In genomic region chr2:101733257-101733993, GRCh38 we compare ENCODE assay signal across 1 cellular context.
TF ChIP-seq lines count a peak whose summit lies in the region.

No MANE protein-coding gene starts in this region.

TF ChIP-seq in HepG2, 621 proteins besides CTCF, POLR2A, EP300 and RAD21 (continued from another document and continues in another):
- TF ChIP-seq PRDM4 (CRISPR knock-in tag; IDR thresholded peaks at IDR 0.05; ENCODE audit: borderline replicate concordance) = no peak
- TF ChIP-seq, protein P1, sequence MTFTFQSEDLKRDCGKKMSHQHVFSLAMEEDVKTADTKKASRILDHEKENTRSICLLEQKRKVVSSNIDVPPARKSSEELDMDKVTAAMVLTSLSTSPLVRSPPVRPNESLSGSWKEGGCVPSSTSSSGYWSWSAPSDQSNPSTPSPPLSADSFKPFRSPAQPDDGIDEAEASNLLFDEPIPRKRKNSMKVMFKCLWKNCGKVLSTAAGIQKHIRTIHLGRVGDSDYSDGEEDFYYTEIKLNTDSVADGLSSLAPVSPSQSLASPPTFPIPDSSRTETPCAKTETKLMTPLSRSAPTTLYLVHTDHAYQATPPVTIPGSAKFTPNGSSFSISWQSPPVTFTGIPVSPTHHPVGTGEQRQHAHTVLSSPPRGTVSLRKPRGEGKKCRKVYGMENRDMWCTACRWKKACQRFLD (CRISPR knock-in tag; IDR thresholded peaks at IDR 0.05; ENCODE audit: borderline replicate concordance) = no peak
- peak; percentile 61; the same call in 1 of the 2 replicates for TF ChIP-seq ZNF232 (CRISPR knock-in tag; IDR thresholded peaks at IDR 0.05; ENCODE audit: borderline replicate concordance)
- TF ChIP-seq MLLT10 (CRISPR knock-in tag; IDR thresholded peaks at IDR 0.05) = no peak
- TF ChIP-seq SALL1 (CRISPR knock-in tag; IDR thresholded peaks at IDR 0.05) = peak; percentile 79
- TF ChIP-seq RAD51 (IDR thresholded peaks at IDR 0.05; ENCODE audit: borderline replicate concordance) = no peak
- peak; percentile 87 for TF ChIP-seq FOXC1 (CRISPR knock-in tag; IDR thresholded peaks at IDR 0.05; ENCODE audit: borderline replicate concordance)
- peak; percentile 79 for TF ChIP-seq RXRB (CRISPR knock-in tag; IDR thresholded peaks at IDR 0.05; ENCODE audit: borderline replicate concordance)
- no peak for TF ChIP-seq REXO4 (CRISPR knock-in tag; IDR thresholded peaks at IDR 0.05; ENCODE audit: borderline replicate concordance)
- TF ChIP-seq FOSL1 (CRISPR knock-in tag; IDR thresholded peaks at IDR 0.05; ENCODE audit: borderline replicate concordance) = no peak
- no peak for TF ChIP-seq ARID2 (CRISPR knock-in tag; IDR thresholded peaks at IDR 0.05; ENCODE audit: borderline replicate concordance)
- no peak for TF ChIP-seq ZNF7 (CRISPR knock-in tag; IDR thresholded peaks at IDR 0.05)
- TF ChIP-seq CENPT (CRISPR knock-in tag; IDR thresholded peaks at IDR 0.05; ENCODE audit: low read depth) = no peak
- TF ChIP-seq SCMH1 (CRISPR knock-in tag; IDR thresholded peaks at IDR 0.05; ENCODE audit: borderline replicate concordance) = no peak
- TF ChIP-seq ZNF292 (CRISPR knock-in tag; IDR thresholded peaks at IDR 0.05; ENCODE audit: borderline replicate concordance, low read depth) = peak; percentile 75
- TF ChIP-seq NAIF1 (CRISPR knock-in tag; IDR thresholded peaks at IDR 0.05; ENCODE audit: borderline replicate concordance) = peak; percentile 40; the same call in 1 of the 2 replicates
- TF ChIP-seq ZNF615 (CRISPR knock-in tag; IDR thresholded peaks at IDR 0.05; ENCODE audit: borderline replicate concordance) = peak; percentile 76; the same call in 1 of the 2 replicates
- peak; percentile 70 for TF ChIP-seq FOSL2 (CRISPR knock-in tag; IDR thresholded peaks at IDR 0.05)
- no peak for TF ChIP-seq ZNF607 (CRISPR knock-in tag; IDR thresholded peaks at IDR 0.05; ENCODE audit: borderline replicate concordance)
- TF ChIP-seq ZBTB40 (IDR thresholded peaks at IDR 0.05) = no peak
- peak; percentile 68 for TF ChIP-seq ZBTB40 (CRISPR knock-in tag; IDR thresholded peaks at IDR 0.05)
- TF ChIP-seq ZNF543 (CRISPR knock-in tag; IDR thresholded peaks at IDR 0.05) = 0 out of 2 replicates have a peak, but pooled peaks have one; percentile 30
- TF ChIP-seq, protein P2, sequence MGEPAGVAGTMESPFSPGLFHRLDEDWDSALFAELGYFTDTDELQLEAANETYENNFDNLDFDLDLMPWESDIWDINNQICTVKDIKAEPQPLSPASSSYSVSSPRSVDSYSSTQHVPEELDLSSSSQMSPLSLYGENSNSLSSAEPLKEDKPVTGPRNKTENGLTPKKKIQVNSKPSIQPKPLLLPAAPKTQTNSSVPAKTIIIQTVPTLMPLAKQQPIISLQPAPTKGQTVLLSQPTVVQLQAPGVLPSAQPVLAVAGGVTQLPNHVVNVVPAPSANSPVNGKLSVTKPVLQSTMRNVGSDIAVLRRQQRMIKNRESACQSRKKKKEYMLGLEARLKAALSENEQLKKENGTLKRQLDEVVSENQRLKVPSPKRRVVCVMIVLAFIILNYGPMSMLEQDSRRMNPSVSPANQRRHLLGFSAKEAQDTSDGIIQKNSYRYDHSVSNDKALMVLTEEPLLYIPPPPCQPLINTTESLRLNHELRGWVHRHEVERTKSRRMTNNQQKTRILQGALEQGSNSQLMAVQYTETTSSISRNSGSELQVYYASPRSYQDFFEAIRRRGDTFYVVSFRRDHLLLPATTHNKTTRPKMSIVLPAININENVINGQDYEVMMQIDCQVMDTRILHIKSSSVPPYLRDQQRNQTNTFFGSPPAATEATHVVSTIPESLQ (CRISPR knock-in tag; conservative IDR thresholded peaks at IDR 0.05) = no peak
- TF ChIP-seq ZBTB34 (CRISPR knock-in tag; IDR thresholded peaks at IDR 0.05) = no peak; the same call in 1 of the 2 replicates
- TF ChIP-seq, protein P3, sequence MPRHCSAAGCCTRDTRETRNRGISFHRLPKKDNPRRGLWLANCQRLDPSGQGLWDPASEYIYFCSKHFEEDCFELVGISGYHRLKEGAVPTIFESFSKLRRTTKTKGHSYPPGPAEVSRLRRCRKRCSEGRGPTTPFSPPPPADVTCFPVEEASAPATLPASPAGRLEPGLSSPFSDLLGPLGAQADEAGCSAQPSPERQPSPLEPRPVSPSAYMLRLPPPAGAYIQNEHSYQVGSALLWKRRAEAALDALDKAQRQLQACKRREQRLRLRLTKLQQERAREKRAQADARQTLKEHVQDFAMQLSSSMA (CRISPR knock-in tag; IDR thresholded peaks at IDR 0.05) = 0 out of 2 replicates have a peak, but pooled peaks have one; percentile 58
- TF ChIP-seq KMT2A (CRISPR knock-in tag; IDR thresholded peaks at IDR 0.05) = peak; percentile 72
- TF ChIP-seq NFKBIZ (CRISPR knock-in tag; IDR thresholded peaks at IDR 0.05) = no peak
- no peak for TF ChIP-seq GMEB1 (CRISPR knock-in tag; IDR thresholded peaks at IDR 0.05; ENCODE audit: borderline replicate concordance)
- no peak for TF ChIP-seq NFIB (CRISPR knock-in tag; IDR thresholded peaks at IDR 0.05; ENCODE audit: borderline replicate concordance)
- no peak for TF ChIP-seq GPBP1L1 (CRISPR knock-in tag; IDR thresholded peaks at IDR 0.05)
- no peak; the same call in 1 of the 2 replicates for TF ChIP-seq CBX5 (CRISPR knock-in tag; IDR thresholded peaks at IDR 0.05; ENCODE audit: borderline replicate concordance)
- 0 out of 2 replicates have a peak, but pooled peaks have one; percentile 25 for TF ChIP-seq ZNF468 (CRISPR knock-in tag; IDR thresholded peaks at IDR 0.05)
- TF ChIP-seq ZC3H4 (CRISPR knock-in tag; IDR thresholded peaks at IDR 0.05; ENCODE audit: borderline replicate concordance) = no peak
- TF ChIP-seq ZNF253 (CRISPR knock-in tag; IDR thresholded peaks at IDR 0.05; ENCODE audit: borderline replicate concordance) = no peak
- TF ChIP-seq ZNF576 (CRISPR knock-in tag; IDR thresholded peaks at IDR 0.05) = no peak
- TF ChIP-seq EZH2 (conservative IDR thresholded peaks at IDR 0.05; ENCODE audit: low read depth, low read length) = no peak
- no peak for TF ChIP-seq HOXA9 (CRISPR knock-in tag; IDR thresholded peaks at IDR 0.05; ENCODE audit: borderline replicate concordance)
- TF ChIP-seq JUNB (CRISPR knock-in tag; IDR thresholded peaks at IDR 0.05; ENCODE audit: borderline replicate concordance) = no peak
- peak; percentile 46; the same call in 1 of the 2 replicates for TF ChIP-seq NFIC (IDR thresholded peaks at IDR 0.05; ENCODE audit: low read length)
- TF ChIP-seq YEATS2 (CRISPR knock-in tag; IDR thresholded peaks at IDR 0.05; ENCODE audit: borderline replicate concordance) = no peak; the same call in none of the 2 replicates
- TF ChIP-seq TGIF2 (CRISPR knock-in tag; IDR thresholded peaks at IDR 0.05) = peak; percentile 53; the same call in 1 of the 2 replicates
- TF ChIP-seq BORCS8-MEF2B (CRISPR knock-in tag; IDR thresholded peaks at IDR 0.05) = no peak
- TF ChIP-seq BCL6 (CRISPR knock-in tag; IDR thresholded peaks at IDR 0.05) = peak; percentile 84
- peak; percentile 98 for TF ChIP-seq ZNF121 (CRISPR knock-in tag; IDR thresholded peaks at IDR 0.05)
